7 cellular contexts compared by ENCODE assay signal in the genomic region with DNA sequence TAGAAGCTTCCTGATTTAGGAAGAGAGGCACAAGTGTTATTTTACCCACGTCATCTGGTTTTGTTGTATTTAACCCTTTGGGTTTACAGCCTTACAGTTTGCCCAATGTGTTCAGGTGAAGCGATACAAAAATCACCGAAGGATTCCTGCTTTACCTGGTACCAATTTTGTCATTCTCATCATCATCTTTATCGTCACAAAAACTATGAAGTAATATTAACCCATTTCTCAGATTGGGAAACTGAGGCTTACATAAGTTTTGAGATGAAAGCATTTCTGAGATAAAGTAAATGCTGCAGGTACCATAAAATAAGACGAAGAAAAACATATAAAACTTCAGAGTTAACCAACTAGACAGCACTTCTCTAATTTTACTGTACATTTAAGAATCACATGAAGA.
"Had no signal": no experiment of that assay in that cellular context is flagged by ENCODE, and none has a peak within 500 bp of the region (broad histone marks: within the 10 kb centered on the region; RNA-seq: fewer than 3 reads in every experiment).

No MANE protein-coding gene starts in this region.

- H2AFZ ChIP-seq: GM23248 had no signal

- H3K9me3 Mint-ChIP-seq: H9, IgD-negative memory B cell had no signal

- H3K27ac ChIP-seq: GM23248 had no signal

- H3K9ac ChIP-seq: GM23248 had no signal

- FAIRE-seq: H54, HTR-8/SVneo had no signal

- H3K4me3 Mint-ChIP-seq: H9, IgD-negative memory B cell had no signal

- H3K27ac Mint-ChIP-seq: H9, IgD-negative memory B cell had no signal

- DNase-seq: GOT3, H9, HCEC 1CT had no signal

- H3K4me3 ChIP-seq: GM23248 had no signal

- H3K36me3 Mint-ChIP-seq: IgD-negative memory B cell had no signal
